8 cellular contexts compared by ENCODE assay signal in the genomic region with DNA sequence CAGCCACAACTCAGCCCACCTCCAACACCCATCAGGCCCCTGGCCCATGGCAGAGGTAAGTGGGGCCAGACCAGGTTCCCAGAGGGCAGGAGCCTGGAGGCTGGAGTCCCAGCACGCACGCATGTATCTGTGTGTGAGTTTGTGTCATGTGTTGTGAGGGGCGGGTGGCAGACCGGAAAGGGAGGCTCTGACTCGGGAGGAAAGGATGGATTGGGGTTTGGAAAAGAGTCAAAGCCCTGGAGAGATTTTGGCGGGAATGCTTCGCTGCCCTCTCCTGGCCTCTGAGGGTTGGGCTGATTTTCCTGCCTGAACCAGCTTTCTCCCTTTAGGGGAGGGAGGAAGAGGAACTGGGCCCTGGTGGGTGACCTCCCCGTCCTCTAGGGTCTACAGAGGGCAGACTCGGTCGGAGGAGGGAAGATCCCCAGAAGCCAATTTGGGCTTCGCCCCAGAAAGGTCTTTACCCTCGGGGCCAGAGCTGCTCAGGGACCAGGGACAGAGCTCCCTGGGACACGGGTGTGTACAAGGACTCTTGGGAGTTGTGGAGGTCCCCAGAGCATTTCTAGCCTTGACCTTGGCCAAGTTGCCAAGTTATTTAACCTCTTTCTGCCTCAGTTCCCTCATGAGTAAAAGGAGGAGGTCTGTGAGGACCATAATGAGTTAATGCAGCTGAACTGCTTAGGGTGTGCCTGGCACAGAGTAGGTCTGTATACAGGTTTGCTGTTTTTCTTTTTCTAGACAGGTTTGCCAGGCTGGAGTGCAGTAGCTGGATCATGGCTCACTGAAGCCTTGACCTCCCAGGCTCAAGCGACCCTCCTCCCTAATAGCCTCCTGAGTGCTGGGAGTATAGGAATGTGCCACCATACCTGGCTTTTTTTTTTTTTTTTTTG. TPM values are rescaled to one million over a fixed set of nuclear protein-coding genes. Genes with fewer than 3 reads are reported as not detected.
DNase-seq lines count a peak whose midpoint lies in the region; ATAC-seq, FAIRE-seq and TF ChIP-seq lines count a peak whose summit lies in the region.

No MANE protein-coding gene starts in this region.

- H3K9ac ChIP-seq in kidney (ENCODE audit: low read length in 2 of 2): peak overlapping the region; percentile 3 to 16

- DNase-seq in EH (ENCODE audit: low read depth): peak; percentile 94
- peak; percentile 99 for DNase-seq in M059J (ENCODE audit: low read depth)
- peak; percentile 59 for DNase-seq in amniotic epithelial cell (ENCODE audit: low read depth)
- DNase-seq in kidney: peak; percentile 89
- DNase-seq in urothelium cell line (ENCODE audit: low spot score): peak; percentile 79
- no peak for DNase-seq in amygdala (lab: John Stamatoyannopoulos, UW)

- H3K27ac ChIP-seq in kidney (ENCODE audit: low read depth in 2 of 2, low read length in 2 of 2): peak overlapping the region in 1 of 2 donors; percentile 5

- FAIRE-seq in kidney (lab: Jason Lieb, UNC): no peak
- FAIRE-seq in urothelium cell line (lab: Jason Lieb, UNC): no peak

- TF ChIP-seq CTCF in kidney (IDR thresholded peaks at IDR 0.05; ENCODE audit: borderline replicate concordance, extremely low read depth, insufficient read depth): peak; percentile 37

- H3K9me3 ChIP-seq in kidney (ENCODE audit: control insufficient read depth in 1 of 2, low read length in 2 of 2): no peaks in the 10 kb centered on the region

- intact Hi-C loops in kidney (cut with DNase I): no loop called here

- no peak for ATAC-seq in GM18511 (IDR thresholded peaks at IDR 0.05; ENCODE audit: unreplicated experiment)
- no peak for ATAC-seq in GM19324 (IDR thresholded peaks at IDR 0.05; ENCODE audit: low FRiP score, unreplicated experiment)

- H3K36me3 ChIP-seq in kidney (ENCODE audit: control insufficient read depth in 1 of 2, insufficient read depth in 2 of 2, low read length in 2 of 2): no peaks in the 10 kb centered on the region

- no peak overlapping the region for H3K4me3 ChIP-seq in kidney (ENCODE audit: low read length in 2 of 2)

- H3K4me1 ChIP-seq in kidney (ENCODE audit: control insufficient read depth in 1 of 2, insufficient read depth in 1 of 2, low read depth in 1 of 2, low read length in 2 of 2): peaks cover 7 to 21% of the 10 kb centered on the region in 2 donors

RNA-seq across cellular contexts. Expression of gene C11orf68, which starts 6.9 kb away (rescaled TPM):
- 39.1 and 47.9 TPM in 2 replicates for total RNA-seq in M059J (2014; rRNA removed; shearing (Covaris generic))
- total RNA-seq in kidney: 38.0 TPM
- 52.0 TPM for polyA plus RNA-seq in kidney (ENCODE audit: insufficient read depth, low read depth, low replicate concordance)

RNA-seq across cellular contexts. Expression of gene DRAP1, which starts 7.3 kb away (rescaled TPM):
- 456 and 489 TPM in 2 replicates for total RNA-seq in M059J (2014; rRNA removed; shearing (Covaris generic))
- total RNA-seq in kidney: 51.2 TPM
- 150 TPM for polyA plus RNA-seq in kidney (ENCODE audit: insufficient read depth, low read depth, low replicate concordance)

RNA-seq across cellular contexts. Expression of gene FOSL1, which starts 11.7 kb away (rescaled TPM):
- 253 and 286 TPM in 2 replicates for total RNA-seq in M059J (2014; rRNA removed; shearing (Covaris generic))
- total RNA-seq in kidney: 3.2 TPM
- polyA plus RNA-seq in kidney (ENCODE audit: insufficient read depth, low read depth, low replicate concordance): 0.37 TPM

RNA-seq across cellular contexts. Expression of gene CCDC85B, which starts 21.5 kb away (rescaled TPM):
- total RNA-seq in M059J (2014; rRNA removed; shearing (Covaris generic)): 57.1 and 95.3 TPM in 2 replicates
- 26.1 TPM for total RNA-seq in kidney
- 31.8 TPM for polyA plus RNA-seq in kidney (ENCODE audit: insufficient read depth, low read depth, low replicate concordance)

RNA-seq across cellular contexts. Expression of gene FIBP, which starts 23.7 kb away (rescaled TPM):
- total RNA-seq in M059J (2014; rRNA removed; shearing (Covaris generic)): 149 and 165 TPM in 2 replicates
- 58.0 TPM for total RNA-seq in kidney
- 105 TPM for polyA plus RNA-seq in kidney (ENCODE audit: insufficient read depth, low read depth, low replicate concordance)

Comparison
In these comparisons a context has a peak if more than half of its experiments do, and no peak if none do; other contexts are left out.
1. DNase-seq: peak in EH (single experiment), M059J (single experiment), amniotic epithelial cell (single experiment), kidney (single experiment) and urothelium cell line (single experiment); none in amygdala (0 of 56).
2. RNA of gene FOSL1, which starts 11.7 kb away (total RNA-seq): 253 to 286 TPM in M059J; 3.2 TPM in kidney (single experiment); every median in the first group is over 10 times any median in the second.